14 cellular contexts compared by ENCODE assay signal in the genomic region with DNA sequence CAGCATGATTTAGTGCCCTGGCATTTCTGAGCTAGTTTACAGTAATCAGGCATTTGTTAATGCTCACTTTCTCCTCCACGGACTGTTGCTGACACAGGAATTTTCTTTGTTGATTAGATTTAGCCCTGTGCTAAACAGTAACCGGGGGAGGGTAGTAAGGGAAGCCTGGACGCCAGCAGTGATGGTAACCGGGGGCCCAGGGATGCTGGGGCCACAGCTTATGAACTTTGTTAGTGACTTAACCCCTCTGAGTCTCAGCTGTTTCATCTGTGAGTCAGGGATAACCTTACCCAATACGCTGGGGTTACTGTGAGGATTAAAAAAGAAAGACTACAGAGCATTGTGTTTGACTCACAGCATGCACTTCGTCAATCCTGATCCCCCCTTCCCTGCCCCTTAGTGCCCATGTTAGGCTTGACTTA. TPM values are rescaled to one million over a fixed set of nuclear protein-coding genes. Genes with fewer than 3 reads are reported as not detected.
DNase-seq lines count a peak whose midpoint lies in the region; ATAC-seq and TF ChIP-seq lines count a peak whose summit lies in the region.
"Had no signal": no experiment of that assay in that cellular context is flagged by ENCODE, and none has a peak within 500 bp of the region (broad histone marks: within the 10 kb centered on the region; RNA-seq: fewer than 3 reads in every experiment).

No MANE protein-coding gene starts in this region.

- CTCF ChIA-PET in PC-3 (lab: Charles Lee) = no interaction called here

- no TSS peak for BruUV-seq in PC-3 (replicated peaks; lab: Mats Ljungman, UMichigan)

- H3K79me2 ChIP-seq in PC-3 (ENCODE audit: low read length) = no peaks in the 10 kb centered on the region

- TF ChIP-seq CTCF in PC-3 (conservative IDR thresholded peaks at IDR 0.05; ENCODE audit: low read depth, low read length) = no peak

- H3K27me3 ChIP-seq in PC-3 (ENCODE audit: low read length) (no peaks in the 10 kb centered on the region), esophagus (ENCODE audit: control insufficient read depth in 1 of 2, insufficient read depth in 2 of 2, low read length in 2 of 2) (no peaks in the 10 kb centered on the region)
- H3K27me3 ChIP-seq: pancreas, upper lobe of right lung had no signal

- no peaks in the 10 kb centered on the region for H3F3A ChIP-seq in PC-3 (ENCODE audit: low read length, unreplicated experiment)

- H3K36me3 ChIP-seq in PC-3 (ENCODE audit: low read depth, low read length) (no peaks in the 10 kb centered on the region), esophagus (ENCODE audit: control insufficient read depth in 2 of 2, insufficient read depth in 2 of 2, low read length in 1 of 2) (no peaks in the 10 kb centered on the region)
- H3K36me3 ChIP-seq: pancreas, upper lobe of right lung had no signal

- no peaks in the 10 kb centered on the region for H4K20me1 ChIP-seq in PC-3 (ENCODE audit: low read length)

- ATAC-seq in PC-3 (no peak; the same call in 1 of the 2 replicates), HG03039 (IDR thresholded peaks at IDR 0.05; ENCODE audit: unreplicated experiment) (no peak)
- ATAC-seq: upper lobe of right lung had no signal

- no peak overlapping the region for H3K9ac ChIP-seq in PC-3 (ENCODE audit: low read length)

- H3K9me2 ChIP-seq in PC-3 (replicated peaks; ENCODE audit: low read length) = no peaks in the 10 kb centered on the region

- no peak overlapping the region for H3K4me2 ChIP-seq in PC-3 (ENCODE audit: low read length)

- no peak overlapping the region for H3K27ac ChIP-seq in PC-3 (ENCODE audit: low read length)
- H3K27ac ChIP-seq in esophagus (ENCODE audit: low read depth in 2 of 2, low read length in 1 of 2) = peak overlapping the region; percentile 13 to 50
- H3K27ac ChIP-seq: pancreas, upper lobe of right lung had no signal

- WGBS in esophagus, 2 donors = 47 to 52% methylated on average over 6 of the region's 6 CpGs

- intact Hi-C loops in PC-3 (cut with micrococcal nuclease) = no loop called here

- H3K9me3 ChIP-seq in PC-3 (ENCODE audit: low read length) (no peaks in the 10 kb centered on the region), esophagus (ENCODE audit: control insufficient read depth in 2 of 2, insufficient read depth in 1 of 2, low read depth in 1 of 2, low read length in 1 of 2) (no peaks in the 10 kb centered on the region)
- H3K9me3 ChIP-seq: pancreas, upper lobe of right lung had no signal

- no peak overlapping the region for H2AFZ ChIP-seq in PC-3 (ENCODE audit: low read length)

- DNase-seq in AG08395 (ENCODE audit: low spot score) = peak; percentile 69
- DNase-seq in PC-3 = peak; percentile 31
- DNase-seq in myocyte (ENCODE audit: low read depth) = peak; percentile 76
- DNase-seq in SW480 (ENCODE audit: low spot score) = no peak
- DNase-seq in NCI-H1930 (lab: John Stamatoyannopoulos, UW) = no peak
- DNase-seq in NCI-H524 treated with DMSO at 0.1 percent for 48 hours (lab: John Stamatoyannopoulos, UW) = no peak
- DNase-seq: C1 segment of cervical spinal cord, dermis blood vessel endothelial cell, immature natural killer cell, NCI-H2029, pancreas, upper lobe of right lung had no signal

- H3K4me3 ChIP-seq in PC-3 (ENCODE audit: low read length) (no peak overlapping the region), esophagus (ENCODE audit: low read depth in 1 of 2, low read length in 2 of 2) (no peak overlapping the region)
- H3K4me3 ChIP-seq: pancreas, upper lobe of right lung had no signal

- POLR2A ChIA-PET in PC-3 (lab: Charles Lee; ENCODE audit: unreplicated experiment) = no interaction called here

- no peaks in the 10 kb centered on the region for H3K4me1 ChIP-seq in PC-3 (ENCODE audit: insufficient read depth, low read length)
- H3K4me1 ChIP-seq in esophagus (ENCODE audit: control insufficient read depth in 2 of 2, insufficient read depth in 2 of 2, low read length in 1 of 2) = peaks cover 0 to 6% of the 10 kb centered on the region in 2 donors
- H3K4me1 ChIP-seq: pancreas, upper lobe of right lung had no signal

RNA-seq across cellular contexts. Expression of gene KLHL29, which starts 33.5 kb away (rescaled TPM):
- total RNA-seq in PC-3 (2014; rRNA removed) (2.6 and 3.1 TPM in 2 replicates), myocyte (3.6 and 8.2 TPM in 2 replicates)
- 1 to 10 TPM; 2.1 to 3.8 TPM for polyA plus RNA-seq in esophagus
- 9.9 TPM for polyA plus RNA-seq in myocyte (2012)

Comparison
In these comparisons a context has a peak if more than half of its experiments do, and no peak if none do; other contexts are left out.
1. DNase-seq: peak in AG08395 (single experiment), PC-3 (single experiment) and myocyte (single experiment); none in SW480 (single experiment), NCI-H1930 (0 of 2) and NCI-H524 treated with DMSO at 0.1 percent for 48 hours (single experiment).